18 cellular contexts compared by ENCODE assay signal in genomic region chr12:52929538-52929937, GRCh38. TPM values are rescaled to one million over a fixed set of nuclear protein-coding genes. Genes with fewer than 3 reads are reported as not detected.
"Had no signal": no experiment of that assay in that cellular context is flagged by ENCODE, and none has a peak within 500 bp of the region (broad histone marks: within the 10 kb centered on the region; RNA-seq: fewer than 3 reads in every experiment).

No MANE protein-coding gene starts in this region.

- DNase-seq: colonic mucosa; dermis blood vessel endothelial cell; effector CD4-positive, alpha-beta T cell; heart left ventricle; hippocampal formation; kidney glomerular epithelial cell; naive B cell; sigmoid colon; stimulated activated CD4-positive, alpha-beta T cell treated with anti-CD3 and anti-CD28 coated beads, Interleukin-2, amount 100 ng/mL, for 24 hours; stimulated activated naive CD4-positive, alpha-beta T cell; upper lobe of left lung; uterus had no signal

- H3K4me3 Mint-ChIP-seq: naive B cell had no signal

- H3K27me3 ChIP-seq: colonic mucosa, heart left ventricle, neutrophil, right atrium auricular region, sigmoid colon, upper lobe of left lung, uterus had no signal

- H3K36me3 ChIP-seq: colonic mucosa, heart left ventricle, neutrophil, right atrium auricular region, sigmoid colon, upper lobe of left lung, uterus had no signal

- H3K4me1 Mint-ChIP-seq: naive B cell had no signal

- ATAC-seq: esophagus mucosa, heart left ventricle had no signal

- FAIRE-seq: frontal cortex, islet of Langerhans had no signal

- H3K9me3 Mint-ChIP-seq: naive B cell had no signal

- H3K27ac ChIP-seq: colonic mucosa, heart left ventricle, neutrophil, right atrium auricular region, sigmoid colon, skin epidermis, upper lobe of left lung, uterus had no signal

- H3K4me3 ChIP-seq: colonic mucosa, heart left ventricle, right atrium auricular region, sigmoid colon, skin epidermis, upper lobe of left lung, uterus had no signal

- H3K36me3 Mint-ChIP-seq: naive B cell had no signal

- H3K9me3 ChIP-seq: colonic mucosa, heart left ventricle, neutrophil, right atrium auricular region, sigmoid colon, upper lobe of left lung, uterus had no signal

RNA-seq across cellular contexts. Expression of gene KRT8, which starts 24.7 kb away (rescaled TPM):
- total RNA-seq: frontal cortex had no signal
